In genomic region chr1:36471830-36472641, GRCh38 we compare ENCODE assay signal across 1 cellular context.
TF ChIP-seq lines count a peak whose summit lies in the region.

No MANE protein-coding gene starts in this region.

TF ChIP-seq in SK-N-SH, 30 proteins besides CTCF, POLR2A, EP300 and RAD21:
- TF ChIP-seq REST (IDR thresholded peaks at IDR 0.05; ENCODE audit: low read depth, low read length) (no peak), IRF3 (IDR thresholded peaks at IDR 0.05; ENCODE audit: low read depth, low read length) (no peak), JUND (IDR thresholded peaks at IDR 0.05) (no peak), RXRA (IDR thresholded peaks at IDR 0.05; ENCODE audit: borderline replicate concordance, low read depth) (no peak), TCF12 (IDR thresholded peaks at IDR 0.05) (no peak), GATA2 (CRISPR knock-in tag; IDR thresholded peaks at IDR 0.05) (no peak), SIN3A (IDR thresholded peaks at IDR 0.05; ENCODE audit: borderline replicate concordance, low read depth, low read length) (no peak), ZBTB33 (IDR thresholded peaks at IDR 0.05; ENCODE audit: borderline replicate concordance, low read depth) (no peak)
